2 cellular contexts compared by ENCODE assay signal in genomic region chr5:142896325-142897007, GRCh38.
TF ChIP-seq lines count a peak whose summit lies in the region.

No MANE protein-coding gene starts in this region.

TF ChIP-seq in IMR-90, 13 proteins besides CTCF, POLR2A, EP300 and RAD21:
- TF ChIP-seq MAZ (IDR thresholded peaks at IDR 0.05; ENCODE audit: borderline replicate concordance, low read depth, low read length) (no peak), SMC3 (IDR thresholded peaks at IDR 0.05; ENCODE audit: low read depth, low read length) (no peak), FOS (IDR thresholded peaks at IDR 0.05; ENCODE audit: low read depth, low read length) (no peak), CEBPB (IDR thresholded peaks at IDR 0.05; ENCODE audit: low read depth, low read length) (no peak), RFX5 (IDR thresholded peaks at IDR 0.05; ENCODE audit: low read depth, low read length) (no peak), MAFK (IDR thresholded peaks at IDR 0.05; ENCODE audit: low read depth, low read length) (no peak), USF2 (IDR thresholded peaks at IDR 0.05; ENCODE audit: low read depth, low read length) (no peak)

TF ChIP-seq in H1, 55 proteins besides CTCF, POLR2A, EP300 and RAD21:
- 0 out of 2 replicates have a peak, but pooled peaks have one; percentile 10 for TF ChIP-seq MAFK (IDR thresholded peaks at IDR 0.05; ENCODE audit: low read depth, low read length)
- TF ChIP-seq BACH1 (IDR thresholded peaks at IDR 0.05; ENCODE audit: low read length) = 0 out of 2 replicates have a peak, but pooled peaks have one; percentile 13
- no peak for TF ChIP-seq NRF1 (IDR thresholded peaks at IDR 0.05; ENCODE audit: low read depth, low read length)
- TF ChIP-seq CHD1 (IDR thresholded peaks at IDR 0.05; ENCODE audit: low read depth, low read length) = no peak
- TF ChIP-seq GABPA (IDR thresholded peaks at IDR 0.05; ENCODE audit: borderline replicate concordance, insufficient read depth, low read length) = no peak
- TF ChIP-seq RXRA (IDR thresholded peaks at IDR 0.05; ENCODE audit: insufficient read depth, low read depth, low read length) = no peak
- TF ChIP-seq RNF2 (IDR thresholded peaks at IDR 0.05; ENCODE audit: borderline replicate concordance, low read depth, low read length, missing control alignments, poor library complexity, severe bottlenecking) = no peak
- TF ChIP-seq ATF2 (IDR thresholded peaks at IDR 0.05; ENCODE audit: low read length) = no peak; the same call in 1 of the 2 replicates
- TF ChIP-seq NANOG (IDR thresholded peaks at IDR 0.05; ENCODE audit: insufficient read depth, low read depth, low read length, poor library complexity, severe bottlenecking) = no peak
- TF ChIP-seq SIRT6 (IDR thresholded peaks at IDR 0.05; ENCODE audit: low read length) = no peak
- no peak for TF ChIP-seq RFX5 (IDR thresholded peaks at IDR 0.05; ENCODE audit: borderline replicate concordance, low read depth, low read length)
- no peak for TF ChIP-seq MAX (IDR thresholded peaks at IDR 0.05)
- no peak for TF ChIP-seq CEBPB (IDR thresholded peaks at IDR 0.05; ENCODE audit: low read depth, low read length)
- TF ChIP-seq GTF2F1 (IDR thresholded peaks at IDR 0.05; ENCODE audit: borderline replicate concordance, low read depth, low read length) = no peak
- no peak for TF ChIP-seq POU5F1 (IDR thresholded peaks at IDR 0.05; ENCODE audit: low read depth, low read length)
- TF ChIP-seq RBBP5 (IDR thresholded peaks at IDR 0.05; ENCODE audit: borderline replicate concordance, low read depth, low read length) = no peak
- peak in 1 of 2 experiments; percentile 99; a peak in 1 of 4 replicates for TF ChIP-seq HDAC2 (IDR thresholded peaks at IDR 0.05; ENCODE audit: borderline replicate concordance in 1 of 2, low read depth in 2 of 2, low read length in 2 of 2)
- TF ChIP-seq SIN3A (conservative IDR thresholded peaks at IDR 0.05 in 1 of 2, IDR thresholded peaks at IDR 0.05 in 1 of 2; ENCODE audit: low read depth in 1 of 2, low read length in 2 of 2) = no peak
- TF ChIP-seq CHD7 (IDR thresholded peaks at IDR 0.05; ENCODE audit: insufficient replicate concordance, low read length) = no peak
- peak; percentile 82; the same call in 1 of the 2 replicates for TF ChIP-seq TCF12 (IDR thresholded peaks at IDR 0.05; ENCODE audit: low read depth, low read length)
- no peak for TF ChIP-seq TEAD4 (IDR thresholded peaks at IDR 0.05; ENCODE audit: low read depth, low read length)
- no peak for TF ChIP-seq ATF3 (IDR thresholded peaks at IDR 0.05; ENCODE audit: insufficient read depth, low read depth, low read length)
- TF ChIP-seq SP1 (IDR thresholded peaks at IDR 0.05; ENCODE audit: low read depth, low read length) = peak; percentile 64
- no peak for TF ChIP-seq BRCA1 (IDR thresholded peaks at IDR 0.05; ENCODE audit: low read depth, low read length)
- TF ChIP-seq CHD2 (IDR thresholded peaks at IDR 0.05; ENCODE audit: low read length) = no peak
- no peak for TF ChIP-seq JUND (IDR thresholded peaks at IDR 0.05; ENCODE audit: low read length)
- TF ChIP-seq KDM4A (IDR thresholded peaks at IDR 0.05; ENCODE audit: low read depth, low read length, severe bottlenecking) = no peak
- TF ChIP-seq PHF8 (conservative IDR thresholded peaks at IDR 0.05; ENCODE audit: low read depth, low read length) = no peak
- no peak for TF ChIP-seq SAP30 (IDR thresholded peaks at IDR 0.05; ENCODE audit: insufficient read depth, insufficient replicate concordance, low read length)
- TF ChIP-seq TBP (IDR thresholded peaks at IDR 0.05; ENCODE audit: low read depth, low read length) = no peak
- TF ChIP-seq HDAC6 (IDR thresholded peaks at IDR 0.05; ENCODE audit: low read depth, low read length) = no peak
- 0 out of 2 replicates have a peak, but pooled peaks have one; percentile 70 for TF ChIP-seq SP4 (IDR thresholded peaks at IDR 0.05; ENCODE audit: low read length)
- no peak for TF ChIP-seq SRF (IDR thresholded peaks at IDR 0.05; ENCODE audit: low read depth, low read length)
- TF ChIP-seq KDM1A (IDR thresholded peaks at IDR 0.05; ENCODE audit: borderline replicate concordance, low read length) = peak; percentile 99
- no peak for TF ChIP-seq FOSL1 (IDR thresholded peaks at IDR 0.05; ENCODE audit: insufficient read depth, low read depth, low read length)
- TF ChIP-seq TAF7 (optimal IDR thresholded peaks at IDR 0.05; ENCODE audit: borderline replicate concordance, low read depth, low read length) = no peak
- TF ChIP-seq KDM5A (IDR thresholded peaks at IDR 0.05; ENCODE audit: low read length) = no peak
- no peak for TF ChIP-seq EZH2 (IDR thresholded peaks at IDR 0.05; ENCODE audit: low read depth, low read length, severe bottlenecking)
- no peak for TF ChIP-seq SIX5 (IDR thresholded peaks at IDR 0.05; ENCODE audit: low read depth, low read length)
- TF ChIP-seq EGR1 (IDR thresholded peaks at IDR 0.05; ENCODE audit: borderline replicate concordance, low read depth, low read length) = no peak
